9 cellular contexts compared by ENCODE assay signal in the genomic region with DNA sequence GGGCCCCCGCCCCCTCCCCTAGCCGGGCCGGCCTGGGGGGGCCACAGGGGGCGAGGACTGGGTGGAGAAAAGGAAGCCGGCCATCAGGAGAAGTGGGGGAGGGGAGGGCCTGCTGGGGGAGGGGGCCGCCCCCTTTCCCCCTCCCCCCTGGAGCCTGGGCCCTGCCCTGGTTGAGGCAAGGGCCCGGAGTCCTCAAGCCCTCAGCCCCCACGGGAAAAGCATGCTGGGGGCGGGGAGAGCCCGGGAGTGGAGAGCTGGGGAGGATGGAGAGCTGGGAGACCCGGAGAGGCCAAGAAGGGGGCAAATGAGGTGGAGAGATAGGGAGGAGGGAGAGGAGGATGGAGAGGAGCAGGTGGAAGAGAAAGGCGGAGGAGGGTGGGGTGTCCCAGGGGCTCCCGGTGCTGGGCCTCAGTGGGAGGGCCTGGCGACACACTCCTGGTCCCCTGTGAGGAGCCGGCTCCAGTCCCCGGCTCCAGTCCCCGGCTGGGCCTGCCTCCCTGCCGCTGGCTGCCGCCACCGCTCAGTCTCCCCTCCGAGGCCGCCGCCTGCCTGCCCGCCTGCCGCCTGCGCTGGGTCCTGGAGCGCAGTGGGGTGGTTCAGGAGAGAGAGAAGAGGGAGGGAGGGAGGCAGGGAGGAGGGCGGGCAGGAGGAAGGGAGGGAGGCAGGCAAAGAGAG. TPM values are rescaled to one million over a fixed set of nuclear protein-coding genes. Genes with fewer than 3 reads are reported as not detected.
DNase-seq lines count a peak whose midpoint lies in the region; ATAC-seq and TF ChIP-seq lines count a peak whose summit lies in the region.
"Had no signal": no experiment of that assay in that cellular context is flagged by ENCODE, and none has a peak within 500 bp of the region (broad histone marks: within the 10 kb centered on the region; RNA-seq: fewer than 3 reads in every experiment).

A gene with protein sequence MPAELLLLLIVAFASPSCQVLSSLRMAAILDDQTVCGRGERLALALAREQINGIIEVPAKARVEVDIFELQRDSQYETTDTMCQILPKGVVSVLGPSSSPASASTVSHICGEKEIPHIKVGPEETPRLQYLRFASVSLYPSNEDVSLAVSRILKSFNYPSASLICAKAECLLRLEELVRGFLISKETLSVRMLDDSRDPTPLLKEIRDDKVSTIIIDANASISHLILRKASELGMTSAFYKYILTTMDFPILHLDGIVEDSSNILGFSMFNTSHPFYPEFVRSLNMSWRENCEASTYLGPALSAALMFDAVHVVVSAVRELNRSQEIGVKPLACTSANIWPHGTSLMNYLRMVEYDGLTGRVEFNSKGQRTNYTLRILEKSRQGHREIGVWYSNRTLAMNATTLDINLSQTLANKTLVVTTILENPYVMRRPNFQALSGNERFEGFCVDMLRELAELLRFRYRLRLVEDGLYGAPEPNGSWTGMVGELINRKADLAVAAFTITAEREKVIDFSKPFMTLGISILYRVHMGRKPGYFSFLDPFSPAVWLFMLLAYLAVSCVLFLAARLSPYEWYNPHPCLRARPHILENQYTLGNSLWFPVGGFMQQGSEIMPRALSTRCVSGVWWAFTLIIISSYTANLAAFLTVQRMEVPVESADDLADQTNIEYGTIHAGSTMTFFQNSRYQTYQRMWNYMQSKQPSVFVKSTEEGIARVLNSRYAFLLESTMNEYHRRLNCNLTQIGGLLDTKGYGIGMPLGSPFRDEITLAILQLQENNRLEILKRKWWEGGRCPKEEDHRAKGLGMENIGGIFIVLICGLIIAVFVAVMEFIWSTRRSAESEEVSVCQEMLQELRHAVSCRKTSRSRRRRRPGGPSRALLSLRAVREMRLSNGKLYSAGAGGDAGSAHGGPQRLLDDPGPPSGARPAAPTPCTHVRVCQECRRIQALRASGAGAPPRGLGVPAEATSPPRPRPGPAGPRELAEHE (minus strand): TSS at position 588 of the 675 bp plus-strand sequence. CDS start 4,436 bp downstream, outside the sequence.

- peaks cover 15% of the 10 kb centered on the region; the same call in 1 of the 2 replicates for H3K4me1 ChIP-seq in HUES48 (ENCODE audit: control insufficient read depth, insufficient read depth, low read length)

- H3K9ac ChIP-seq in HUES48 (ENCODE audit: low read depth, low read length): 0 out of 2 replicates have a peak within 1 kb of the TSS, but pooled peaks have one; percentile 27

- peak; percentile 51 for ATAC-seq in sciatic nerve
- no peak for ATAC-seq in GM18867 (IDR thresholded peaks at IDR 0.05; ENCODE audit: unreplicated experiment)
- ATAC-seq in HG03354 (IDR thresholded peaks at IDR 0.05; ENCODE audit: poor library complexity, severe bottlenecking, unreplicated experiment): no peak
- no peak for ATAC-seq in GM18873 (IDR thresholded peaks at IDR 0.05; ENCODE audit: low FRiP score, unreplicated experiment)
- ATAC-seq: left colon had no signal

- peak; percentile 48 for DNase-seq in WERI-Rb-1
- no peak for DNase-seq in sciatic nerve (ENCODE audit: low spot score)
- DNase-seq in NCI-H524 treated with DMSO at 0.1 percent for 48 hours (lab: John Stamatoyannopoulos, UW): no peak
- DNase-seq: left colon had no signal

- H3K36me3 ChIP-seq in HUES48 (ENCODE audit: control insufficient read depth, insufficient read depth, low read length) (peaks cover 12% of the 10 kb centered on the region), WERI-Rb-1 (peaks cover 6% of the 10 kb centered on the region)

- H3K9me3 ChIP-seq in HUES48 (ENCODE audit: control insufficient read depth, insufficient read depth, low read length): no peaks in the 10 kb centered on the region
- no peaks in the 10 kb centered on the region for H3K9me3 ChIP-seq in WERI-Rb-1 (ENCODE audit: severe bottlenecking)

- H3K27me3 ChIP-seq in HUES48 (ENCODE audit: control insufficient read depth, insufficient read depth, low read length): no peaks in the 10 kb centered on the region
- H3K27me3 ChIP-seq in WERI-Rb-1 (ENCODE audit: insufficient read depth, low read depth, severe bottlenecking): no peaks in the 10 kb centered on the region

- TF ChIP-seq CTCF in WERI-Rb-1 (IDR thresholded peaks at IDR 0.05; ENCODE audit: low read depth, low read length): no peak

- H3K27ac ChIP-seq in HUES48 (ENCODE audit: low read depth, low read length) (peak within 1 kb of the TSS; percentile 34), WERI-Rb-1 (peak within 1 kb of the TSS; percentile 82)

- intact Hi-C loops in sciatic nerve (cut with DNase I): no loop called here

- H3K4me3 ChIP-seq in HUES48 (ENCODE audit: low read depth, low read length) (peak within 1 kb of the TSS; percentile 71), WERI-Rb-1 (ENCODE audit: low read depth, low read length) (peak within 1 kb of the TSS; percentile 55), iPS-11a (ENCODE audit: low read depth, low read length) (peak within 1 kb of the TSS; percentile 53)

RNA-seq across cellular contexts. Expression of the gene that starts here (rescaled TPM):
- 9.2 TPM for total RNA-seq in sciatic nerve
